Comparison of ENCODE assay signal across 10 cellular contexts in genomic region chr12:52495385-52495784, GRCh38. TPM values are rescaled to one million over a fixed set of nuclear protein-coding genes. Genes with fewer than 3 reads are reported as not detected.
DNase-seq lines count a peak whose midpoint lies in the region; ATAC-seq, FAIRE-seq and TF ChIP-seq lines count a peak whose summit lies in the region.
"Had no signal": no experiment of that assay in that cellular context is flagged by ENCODE, and none has a peak within 500 bp of the region (broad histone marks: within the 10 kb centered on the region; RNA-seq: fewer than 3 reads in every experiment).

No MANE protein-coding gene starts in this region.

- DNase-seq in NCI-H1694 treated with DMSO at 0.1 percent for 48 hours (lab: John Stamatoyannopoulos, UW) (peak; percentile 54), astrocyte (ENCODE audit: low read depth) (no peak), nephron progenitor cell (peak; percentile 35), GM10248 (ENCODE audit: extremely low spot score) (no peak)
- DNase-seq in activated T-cell treated with anti-CD3 and anti-CD28 coated beads, Interleukin-2, amount 50 U/mL, for 48 hours, result no peak
- no peak for DNase-seq in activated CD4-positive, alpha-beta T cell treated with anti-CD3 and anti-CD28 coated beads, Interleukin-2, amount 10 ng/mL, durations not matched to agents 24 days and 14 days
- DNase-seq: ovary had no signal

- H3K79me2 ChIP-seq in astrocyte (ENCODE audit: insufficient read depth, low read length), result no peaks in the 10 kb centered on the region

- H3K9me3 Mint-ChIP-seq in astrocyte (ENCODE audit: unreplicated experiment) (peaks cover 2% of the 10 kb centered on the region), nephron progenitor cell (no peaks in the 10 kb centered on the region)
- no peaks in the 10 kb centered on the region for H3K9me3 Mint-ChIP-seq in activated CD4-positive, alpha-beta T cell treated with anti-CD3 and anti-CD28 coated beads, Interleukin-2, amount 10 ng/mL, durations not matched to agents 24 days and 14 days

- no peaks in the 10 kb centered on the region for H4K20me1 ChIP-seq in astrocyte (ENCODE audit: insufficient read depth, low read length)

- no peak for FAIRE-seq in astrocyte (lab: Jason Lieb, UNC)

- POLR2A ChIA-PET in GM10248 (lab: Yijun Ruan, JAX), result no interaction called here

- no peak overlapping the region for H2AFZ ChIP-seq in astrocyte (ENCODE audit: low read depth, low read length)

- peak overlapping the region; percentile 8 for H3K27ac ChIP-seq in astrocyte (ENCODE audit: low read depth, low read length)
- H3K27ac ChIP-seq: ovary had no signal

- H3K4me3 ChIP-seq in astrocyte (ENCODE audit: insufficient read depth, low read depth, low read length), result no peak overlapping the region
- H3K4me3 ChIP-seq: ovary had no signal

- H3K4me2 ChIP-seq in astrocyte (ENCODE audit: low read length), result peak overlapping the region; percentile 63

- H3K36me3 ChIP-seq in astrocyte (ENCODE audit: insufficient read depth, low read length), result no peaks in the 10 kb centered on the region
- H3K36me3 ChIP-seq: ovary had no signal

- no peak overlapping the region for H3K4me3 Mint-ChIP-seq in astrocyte (ENCODE audit: unreplicated experiment)
- H3K4me3 Mint-ChIP-seq in nephron progenitor cell, result no peak overlapping the region
- no peak overlapping the region for H3K4me3 Mint-ChIP-seq in activated CD4-positive, alpha-beta T cell treated with anti-CD3 and anti-CD28 coated beads, Interleukin-2, amount 10 ng/mL, durations not matched to agents 24 days and 14 days

- H3K36me3 Mint-ChIP-seq in astrocyte (ENCODE audit: low read depth, unreplicated experiment) (no peaks in the 10 kb centered on the region), nephron progenitor cell (ENCODE audit: low read depth) (no peaks in the 10 kb centered on the region)
- H3K36me3 Mint-ChIP-seq in activated CD4-positive, alpha-beta T cell treated with anti-CD3 and anti-CD28 coated beads, Interleukin-2, amount 10 ng/mL, durations not matched to agents 24 days and 14 days (ENCODE audit: low read depth), result no peaks in the 10 kb centered on the region

- TF ChIP-seq CTCF in GM12873 (IDR thresholded peaks at IDR 0.05; ENCODE audit: insufficient read depth, low read depth, low read length, missing control alignments) (peak; percentile 5), astrocyte (IDR thresholded peaks at IDR 0.05; ENCODE audit: insufficient read depth, low read depth, low read length) (no peak), nephron progenitor cell (IDR thresholded peaks at IDR 0.05) (no peak), GM10248 (IDR thresholded peaks at IDR 0.05; ENCODE audit: control extremely low read depth, extremely low read depth, low read depth, missing control alignments) (no peak)

- H3K27ac Mint-ChIP-seq in astrocyte (ENCODE audit: unreplicated experiment), result no peak overlapping the region
- H3K27ac Mint-ChIP-seq in nephron progenitor cell, result no peak overlapping the region
- H3K27ac Mint-ChIP-seq in activated CD4-positive, alpha-beta T cell treated with anti-CD3 and anti-CD28 coated beads, Interleukin-2, amount 10 ng/mL, durations not matched to agents 24 days and 14 days, result no peak overlapping the region

- peaks cover 28% of the 10 kb centered on the region for H3K27me3 Mint-ChIP-seq in astrocyte (ENCODE audit: low read depth, unreplicated experiment)
- H3K27me3 Mint-ChIP-seq in nephron progenitor cell (ENCODE audit: low read depth, poor library complexity), result peaks cover 15% of the 10 kb centered on the region
- peaks cover 17% of the 10 kb centered on the region for H3K27me3 Mint-ChIP-seq in activated CD4-positive, alpha-beta T cell treated with anti-CD3 and anti-CD28 coated beads, Interleukin-2, amount 10 ng/mL, durations not matched to agents 24 days and 14 days

- H3K27me3 ChIP-seq in astrocyte (ENCODE audit: insufficient read depth, low read length), result peaks cover 14% of the 10 kb centered on the region
- H3K27me3 ChIP-seq: ovary had no signal

- H3K9ac ChIP-seq in astrocyte (ENCODE audit: low read length), result no peak overlapping the region

- ATAC-seq in HG03095 (IDR thresholded peaks at IDR 0.05; ENCODE audit: unreplicated experiment), result no peak

- CTCF ChIA-PET in GM10248 (lab: Yijun Ruan, JAX), result no interaction called here

- H3K4me1 ChIP-seq in astrocyte (ENCODE audit: insufficient read depth, low read length), result peaks cover 23% of the 10 kb centered on the region

- intact Hi-C loops in activated CD4-positive, alpha-beta T cell treated with anti-CD3 and anti-CD28 coated beads, Interleukin-2, amount 10 ng/mL, durations not matched to agents 24 days and 14 days (cut with micrococcal nuclease), result no loop called here

- H3K4me1 Mint-ChIP-seq in astrocyte (ENCODE audit: low read depth, unreplicated experiment) (peaks cover 28% of the 10 kb centered on the region), nephron progenitor cell (peaks cover 28% of the 10 kb centered on the region)
- no peaks in the 10 kb centered on the region for H3K4me1 Mint-ChIP-seq in activated CD4-positive, alpha-beta T cell treated with anti-CD3 and anti-CD28 coated beads, Interleukin-2, amount 10 ng/mL, durations not matched to agents 24 days and 14 days

- no peaks in the 10 kb centered on the region for H3K9me3 ChIP-seq in astrocyte (ENCODE audit: insufficient read depth, low read depth, low read length)
- H3K9me3 ChIP-seq: ovary had no signal

RNA-seq across cellular contexts. Expression of gene KRT6A, which starts 2.3 kb away (rescaled TPM):
- total RNA-seq in astrocyte, result 0.95 and 1.4 TPM in 2 replicates
- not detected in 2 replicates for total RNA-seq in activated CD4-positive, alpha-beta T cell treated with anti-CD3 and anti-CD28 coated beads, Interleukin-2, amount 10 ng/mL, durations not matched to agents 24 days and 14 days
- total RNA-seq: NCI-H460 had no signal

RNA-seq across cellular contexts. Expression of gene KRT6C, which starts 21.8 kb away (rescaled TPM):
- not detected in 2 replicates for total RNA-seq in astrocyte
- total RNA-seq in activated CD4-positive, alpha-beta T cell treated with anti-CD3 and anti-CD28 coated beads, Interleukin-2, amount 10 ng/mL, durations not matched to agents 24 days and 14 days, result not detected in 2 replicates
- total RNA-seq: NCI-H460 had no signal

RNA-seq across cellular contexts. Expression of gene KRT5, which starts 24.8 kb away (rescaled TPM):
- 0.25 TPM in 1 of 2 replicates, not detected in the other for total RNA-seq in astrocyte
- not detected in 2 replicates for total RNA-seq in activated CD4-positive, alpha-beta T cell treated with anti-CD3 and anti-CD28 coated beads, Interleukin-2, amount 10 ng/mL, durations not matched to agents 24 days and 14 days
- total RNA-seq: NCI-H460 had no signal

RNA-seq across cellular contexts. Expression of gene KRT6B, which starts 43.4 kb away (rescaled TPM):
- total RNA-seq in astrocyte, result not detected in 2 replicates
- total RNA-seq in activated CD4-positive, alpha-beta T cell treated with anti-CD3 and anti-CD28 coated beads, Interleukin-2, amount 10 ng/mL, durations not matched to agents 24 days and 14 days, result not detected in 2 replicates
- total RNA-seq: NCI-H460 had no signal

RNA-seq across cellular contexts. Expression of gene KRT71, which starts 57.6 kb away (rescaled TPM):
- not detected in 2 replicates for total RNA-seq in astrocyte
- not detected in 2 replicates for total RNA-seq in activated CD4-positive, alpha-beta T cell treated with anti-CD3 and anti-CD28 coated beads, Interleukin-2, amount 10 ng/mL, durations not matched to agents 24 days and 14 days
- total RNA-seq: NCI-H460, ovary had no signal

Comparison
In these comparisons a context has a peak if more than half of its experiments do, and no peak if none do; other contexts are left out.
1. DNase-seq: peak in NCI-H1694 treated with DMSO at 0.1 percent for 48 hours (single experiment) and nephron progenitor cell (single experiment); none in astrocyte (single experiment), activated T-cell treated with anti-CD3 and anti-CD28 coated beads, Interleukin-2, amount 50 U/mL, for 48 hours (0 of 2), activated CD4-positive, alpha-beta T cell treated with anti-CD3 and anti-CD28 coated beads, Interleukin-2, amount 10 ng/mL, durations not matched to agents 24 days and 14 days (single experiment) and GM10248 (single experiment).